ENCODE assay signal across 1 cellular context in genomic region chr11:35589281-35589680, GRCh38.
TF ChIP-seq lines count a peak whose summit lies in the region.

No MANE protein-coding gene starts in this region.

TF ChIP-seq in IMR-90, 13 proteins besides CTCF, POLR2A, EP300 and RAD21:
- TF ChIP-seq SMC3 (IDR thresholded peaks at IDR 0.05; ENCODE audit: low read depth, low read length) = no peak
- TF ChIP-seq RFX5 (IDR thresholded peaks at IDR 0.05; ENCODE audit: low read depth, low read length) = no peak
- no peak for TF ChIP-seq BHLHE40 (IDR thresholded peaks at IDR 0.05; ENCODE audit: low read depth, low read length)
- TF ChIP-seq USF2 (IDR thresholded peaks at IDR 0.05; ENCODE audit: low read depth, low read length) = no peak
- no peak for TF ChIP-seq RCOR1 (IDR thresholded peaks at IDR 0.05; ENCODE audit: insufficient replicate concordance, low read length)
- no peak for TF ChIP-seq ELK1 (IDR thresholded peaks at IDR 0.05; ENCODE audit: borderline replicate concordance, low read depth, low read length)
- no peak for TF ChIP-seq FOS (IDR thresholded peaks at IDR 0.05; ENCODE audit: low read depth, low read length)
- TF ChIP-seq MXI1 (IDR thresholded peaks at IDR 0.05; ENCODE audit: borderline replicate concordance, low read depth, low read length) = no peak
- no peak for TF ChIP-seq MAZ (IDR thresholded peaks at IDR 0.05; ENCODE audit: borderline replicate concordance, low read depth, low read length)
- no peak for TF ChIP-seq CHD1 (IDR thresholded peaks at IDR 0.05; ENCODE audit: low read depth, low read length)
- no peak for TF ChIP-seq CEBPB (IDR thresholded peaks at IDR 0.05; ENCODE audit: low read depth, low read length)
- no peak for TF ChIP-seq MAFK (IDR thresholded peaks at IDR 0.05; ENCODE audit: low read depth, low read length)
- TF ChIP-seq NFE2L2 (IDR thresholded peaks at IDR 0.05; ENCODE audit: low read depth, low read length) = no peak
TF ChIP-seq in IMR-90: peak in this region for 0.
